Comparison of ENCODE assay signal across 8 cellular contexts in genomic region chr16:30063278-30063892, GRCh38. TPM values are rescaled to one million over a fixed set of nuclear protein-coding genes. Genes with fewer than 3 reads are reported as not detected.
DNase-seq lines count a peak whose midpoint lies in the region; ATAC-seq and TF ChIP-seq lines count a peak whose summit lies in the region.

No MANE protein-coding gene starts in this region.

- H3K36me3 ChIP-seq in DND-41 (ENCODE audit: insufficient read depth, low read length), result peaks cover 31% of the 10 kb centered on the region
- peaks cover 28% of the 10 kb centered on the region for H3K36me3 ChIP-seq in OCI-LY7 (ENCODE audit: insufficient read depth, low read length)
- peaks cover 16% of the 10 kb centered on the region for H3K36me3 ChIP-seq in endodermal cell (ENCODE audit: control insufficient read depth, insufficient read depth, low read length)

- ATAC-seq in DND-41 (ENCODE audit: insufficient read depth, low read depth) (no peak), HG02885 (IDR thresholded peaks at IDR 0.05; ENCODE audit: poor library complexity, unreplicated experiment) (no peak), HG03469 (IDR thresholded peaks at IDR 0.05; ENCODE audit: unreplicated experiment) (no peak)

- TF ChIP-seq CTCF in DND-41 (IDR thresholded peaks at IDR 0.05; ENCODE audit: borderline replicate concordance, extremely low read depth, low read length, poor library complexity, severe bottlenecking) (no peak), OCI-LY7 (conservative IDR thresholded peaks at IDR 0.05; ENCODE audit: low read length) (no peak), endodermal cell (conservative IDR thresholded peaks at IDR 0.05) (no peak), progenitor cell of endocrine pancreas (IDR thresholded peaks at IDR 0.05; ENCODE audit: unreplicated experiment) (no peak), lower leg skin (IDR thresholded peaks at IDR 0.05) (no peak)

- H3K4me3 ChIP-seq in DND-41 (ENCODE audit: low read depth in 1 of 2, low read length in 2 of 2), result peak overlapping the region; percentile 83 to 89; a peak in 3 of 4 replicates
- peak overlapping the region; percentile 99 for H3K4me3 ChIP-seq in OCI-LY7 (ENCODE audit: low read depth, low read length, poor library complexity, severe bottlenecking)
- peak overlapping the region; percentile 82 for H3K4me3 ChIP-seq in endodermal cell (ENCODE audit: low read length)
- H3K4me3 ChIP-seq in lower leg skin (ENCODE audit: low read depth, poor library complexity, severe bottlenecking), result no peak overlapping the region

- POLR2A ChIA-PET in OCI-LY7 (lab: Charles Lee), result interaction anchor here (0.7 to 2.3 kb wide), 5 partner anchors 8 to 303 kb away, joined by 3 to 10 read pairs (median 4); partner anchors contain the start of gene TBX6

- intact Hi-C loops in OCI-LY7 (cut with micrococcal nuclease; ENCODE audit: unreplicated experiment), result loop anchor here (10.0 kb wide), 1 partner anchor 291 kb away; the partner anchor contains the start of gene CD2BP2
- intact Hi-C loops in lower leg skin (cut with DNase I; ENCODE audit: low total_unique reads), result loop anchor here (5.0 kb wide), 1 partner anchor 101 kb away; the partner anchor contains the start of gene TMEM219

- H3K9ac ChIP-seq in DND-41 (ENCODE audit: low read depth, low read length), result peak overlapping the region; percentile 94
- no peak overlapping the region for H3K9ac ChIP-seq in endodermal cell (ENCODE audit: extremely low read depth, low read length, poor library complexity, severe bottlenecking)

- no TSS peak for BruUV-seq in OCI-LY7 (replicated peaks; lab: Mats Ljungman, UMichigan)

- H3K27ac Mint-ChIP-seq in endodermal cell (no peak overlapping the region), progenitor cell of endocrine pancreas (peak overlapping the region; percentile 91)

- H3K79me2 ChIP-seq in DND-41 (ENCODE audit: insufficient read depth, low read length) (peaks cover 50% of the 10 kb centered on the region), OCI-LY7 (ENCODE audit: insufficient read depth, low read depth, low read length) (peaks cover 35% of the 10 kb centered on the region)

- no peaks in the 10 kb centered on the region for H3K27me3 ChIP-seq in DND-41 (ENCODE audit: insufficient read depth, low read length, poor library complexity)
- H3K27me3 ChIP-seq in endodermal cell (ENCODE audit: control insufficient read depth, insufficient read depth, low read length, poor library complexity, severe bottlenecking), result no peaks in the 10 kb centered on the region

- H3K4me1 ChIP-seq in DND-41 (ENCODE audit: insufficient read depth, low read length), result peaks cover 32% of the 10 kb centered on the region
- H3K4me1 ChIP-seq in OCI-LY7 (ENCODE audit: insufficient read depth, low read length, poor library complexity, severe bottlenecking), result peaks cover 25% of the 10 kb centered on the region
- H3K4me1 ChIP-seq in endodermal cell (ENCODE audit: control insufficient read depth, insufficient read depth, low read length), result peaks cover 8% of the 10 kb centered on the region

- no peaks in the 10 kb centered on the region for H3K9me2 ChIP-seq in OCI-LY7 (ENCODE audit: insufficient read depth, low read length)

- H3K9me3 ChIP-seq in DND-41 (ENCODE audit: insufficient read depth, low read length, severe bottlenecking) (no peaks in the 10 kb centered on the region), OCI-LY7 (ENCODE audit: low read length) (no peaks in the 10 kb centered on the region), endodermal cell (ENCODE audit: control insufficient read depth, low read length) (no peaks in the 10 kb centered on the region)

- H3K9me3 Mint-ChIP-seq in endodermal cell (no peaks in the 10 kb centered on the region), progenitor cell of endocrine pancreas (ENCODE audit: low read depth) (no peaks in the 10 kb centered on the region)

- CTCF ChIA-PET in OCI-LY7 (lab: Charles Lee; ENCODE audit: unreplicated experiment), result interaction anchor here (0.8 to 1.2 kb wide), 2 partner anchors 8 to 29 kb away, joined by 4 read pairs; partner anchors contain the start of gene TBX6

- peak overlapping the region; percentile 93 for H3K4me2 ChIP-seq in DND-41 (ENCODE audit: insufficient read depth, low read length)
- H3K4me2 ChIP-seq in OCI-LY7 (ENCODE audit: low read length), result peak overlapping the region; percentile 93

- peaks cover 25% of the 10 kb centered on the region for H3K36me3 Mint-ChIP-seq in endodermal cell (ENCODE audit: low read depth)
- H3K36me3 Mint-ChIP-seq in progenitor cell of endocrine pancreas (ENCODE audit: insufficient read depth), result peaks cover 12% of the 10 kb centered on the region

- peak overlapping the region; percentile 99 for H3K27ac ChIP-seq in DND-41 (ENCODE audit: low read length)
- H3K27ac ChIP-seq in OCI-LY7 (ENCODE audit: low read depth, low read length, poor library complexity, severe bottlenecking), result peak overlapping the region; percentile 86
- H3K27ac ChIP-seq in endodermal cell (ENCODE audit: low read depth, low read length), result peak overlapping the region; percentile 95

- H3K27me3 Mint-ChIP-seq in endodermal cell (ENCODE audit: insufficient read depth) (no peaks in the 10 kb centered on the region), progenitor cell of endocrine pancreas (no peaks in the 10 kb centered on the region)

- H3K4me1 Mint-ChIP-seq in endodermal cell, result peaks cover 23% of the 10 kb centered on the region
- H3K4me1 Mint-ChIP-seq in progenitor cell of endocrine pancreas (ENCODE audit: low read depth), result peaks cover 16% of the 10 kb centered on the region

- DNase-seq in DND-41 (no peak), OCI-LY7 (ENCODE audit: low spot score) (no peak), endodermal cell (no peak), progenitor cell of endocrine pancreas (ENCODE audit: low spot score, unreplicated experiment) (no peak), lower leg skin (ENCODE audit: low spot score in 2 of 2) (no peak)
- no peak for DNase-seq in stimulated activated CD4-positive, alpha-beta T cell treated with anti-CD3 and anti-CD28 coated beads, Interleukin-2, amount 100 ng/mL, for 24 hours

- H3K4me3 Mint-ChIP-seq in endodermal cell, result peak overlapping the region; percentile 87
- H3K4me3 Mint-ChIP-seq in progenitor cell of endocrine pancreas (ENCODE audit: low read depth), result no peak overlapping the region

- H2AFZ ChIP-seq in DND-41 (ENCODE audit: low read depth, low read length), result peak overlapping the region; percentile 92; the same call in 1 of the 2 replicates
- H2AFZ ChIP-seq in OCI-LY7 (ENCODE audit: low read length), result peak overlapping the region; percentile 47; the same call in 1 of the 2 replicates

- TF ChIP-seq POLR2A in lower leg skin (IDR thresholded peaks at IDR 0.05), result no peak

- 64 to 65% methylated on average over 7 to 12 of the region's 12 CpGs for WGBS in endodermal cell (ENCODE audit: insufficient coverage in 1 of 2, insufficient read length in 1 of 2), 2 experiments
- whole genome bisulfite sequencing in lower leg skin, 2 donors, result 59 to 63% methylated on average over 12 of the region's 12 CpGs

- H4K20me1 ChIP-seq in DND-41 (ENCODE audit: insufficient read depth, low read length), result peaks cover 24% of the 10 kb centered on the region
- H4K20me1 ChIP-seq in OCI-LY7 (ENCODE audit: insufficient read depth, low read length), result peaks cover 14% of the 10 kb centered on the region

RNA-seq across cellular contexts. Expression of gene ALDOA, which starts 2.2 kb away (rescaled TPM):
- 646 and 809 TPM in 2 replicates for total RNA-seq in OCI-LY7 (2014; rRNA removed; shearing (Covaris generic))
- 811 and 1,029 TPM in 2 replicates for total RNA-seq in OCI-LY7 (2022)
- total RNA-seq in endodermal cell, result 100 to 1,000 TPM; 645 to 652 TPM
- 715 TPM for polyA plus RNA-seq in endodermal cell (2013, experiment 1 of 2)
- 666 TPM for polyA plus RNA-seq in endodermal cell (2013, experiment 2 of 2)
- 273 and 283 TPM in 2 replicates for total RNA-seq in progenitor cell of endocrine pancreas
- 100 to 1,000 TPM; 836 to 988 (median 910) TPM for total RNA-seq in lower leg skin

RNA-seq across cellular contexts. Expression of gene PPP4C, which starts 12.4 kb away (rescaled TPM):
- total RNA-seq in OCI-LY7 (2014; rRNA removed; shearing (Covaris generic)), result 137 and 144 TPM in 2 replicates
- 124 and 130 TPM in 2 replicates for total RNA-seq in OCI-LY7 (2022)
- 100 to 1,000 TPM; 150 to 151 TPM for total RNA-seq in endodermal cell
- polyA plus RNA-seq in endodermal cell (2013, experiment 1 of 2), result 140 TPM
- 132 TPM for polyA plus RNA-seq in endodermal cell (2013, experiment 2 of 2)
- total RNA-seq in progenitor cell of endocrine pancreas, result 142 and 144 TPM in 2 replicates
- total RNA-seq in lower leg skin, result 10 to 100 TPM; 53.3 to 75.4 (median 67.4) TPM

RNA-seq across cellular contexts. Expression of gene TBX6, which starts 28.3 kb away (rescaled TPM):
- 0.77 and 1.4 TPM in 2 replicates for total RNA-seq in OCI-LY7 (2014; rRNA removed; shearing (Covaris generic))
- 3.7 and 4.5 TPM in 2 replicates for total RNA-seq in OCI-LY7 (2022)
- total RNA-seq in endodermal cell, result 1 to 10 TPM; 3.0 to 6.3 TPM
- polyA plus RNA-seq in endodermal cell (2013, experiment 1 of 2), result 3.4 TPM
- polyA plus RNA-seq in endodermal cell (2013, experiment 2 of 2), result 3.1 TPM
- 3.5 and 3.9 TPM in 2 replicates for total RNA-seq in progenitor cell of endocrine pancreas
- 1 to 10 TPM; 2.6 to 7.2 (median 3.8) TPM for total RNA-seq in lower leg skin

RNA-seq across cellular contexts. Expression of gene TLCD3B, which starts 32.3 kb away (rescaled TPM):
- 2.6 and 4.3 TPM in 2 replicates for total RNA-seq in OCI-LY7 (2014; rRNA removed; shearing (Covaris generic))
- total RNA-seq in OCI-LY7 (2022), result 17.6 and 21.3 TPM in 2 replicates
- total RNA-seq in endodermal cell, result 1 to 10 TPM; 3.3 to 3.5 TPM
- 18.2 TPM for polyA plus RNA-seq in endodermal cell (2013, experiment 1 of 2)
- polyA plus RNA-seq in endodermal cell (2013, experiment 2 of 2), result 15.3 TPM
- total RNA-seq in progenitor cell of endocrine pancreas, result 1.5 and 1.7 TPM in 2 replicates
- not detected for total RNA-seq in lower leg skin

RNA-seq across cellular contexts. Expression of gene YPEL3, which starts 32.6 kb away (rescaled TPM):
- total RNA-seq in OCI-LY7 (2014; rRNA removed; shearing (Covaris generic)), result 17.5 and 18.6 TPM in 2 replicates
- 34.5 and 50.6 TPM in 2 replicates for total RNA-seq in OCI-LY7 (2022)
- total RNA-seq in endodermal cell, result 10 to 100 TPM; 42.0 to 57.2 TPM
- polyA plus RNA-seq in endodermal cell (2013, experiment 1 of 2), result 39.8 TPM
- 36.9 TPM for polyA plus RNA-seq in endodermal cell (2013, experiment 2 of 2)
- 41.7 and 45.7 TPM in 2 replicates for total RNA-seq in progenitor cell of endocrine pancreas
- 100 to 1,000 TPM; 185 to 351 (median 229) TPM for total RNA-seq in lower leg skin
